In genomic region chr6:75747985-75748742, GRCh38 we compare ENCODE assay signal across 8 cellular contexts. TPM values are rescaled to one million over a fixed set of nuclear protein-coding genes. Genes with fewer than 3 reads are reported as not detected.
A peak's percentile ranks its signal among the peaks of the same experiment; 100 is the strongest.
DNase-seq lines count a peak whose midpoint lies in the region; TF ChIP-seq lines count a peak whose summit lies in the region.

No MANE protein-coding gene starts in this region.

- peak overlapping the region; percentile 94 for H2AFZ ChIP-seq in osteoblast (ENCODE audit: low read length)

- TF ChIP-seq POLR2A in Peyer's patch (IDR thresholded peaks at IDR 0.05) = no peak

- H4K20me1 ChIP-seq in osteoblast (ENCODE audit: insufficient read depth, low read length) = no peaks in the 10 kb centered on the region

- H3K4me1 ChIP-seq in Peyer's patch = peaks cover 0 to 20% (median 0%) of the 10 kb centered on the region in 4 donors
- no peaks in the 10 kb centered on the region for H3K4me1 ChIP-seq in esophagus (ENCODE audit: control insufficient read depth in 2 of 2, insufficient read depth in 2 of 2, low read length in 1 of 2)
- H3K4me1 ChIP-seq in osteoblast (ENCODE audit: insufficient read depth, low read length) = peaks cover 23% of the 10 kb centered on the region

- no peaks in the 10 kb centered on the region for H3K36me3 ChIP-seq in Peyer's patch
- no peaks in the 10 kb centered on the region for H3K36me3 ChIP-seq in esophagus (ENCODE audit: control insufficient read depth in 2 of 2, insufficient read depth in 2 of 2, low read length in 1 of 2)
- no peaks in the 10 kb centered on the region for H3K36me3 ChIP-seq in osteoblast (ENCODE audit: insufficient read depth, low read length)

- TF ChIP-seq CTCF in Peyer's patch (IDR thresholded peaks at IDR 0.05) (no peak), osteoblast (IDR thresholded peaks at IDR 0.05; ENCODE audit: extremely low read depth, low read depth, low read length) (no peak)

- H3K4me3 ChIP-seq in Peyer's patch (peak overlapping the region; percentile 68 to 93 (median 92)), esophagus (ENCODE audit: low read depth in 1 of 2, low read length in 2 of 2) (peak overlapping the region; percentile 72 to 100), osteoblast (ENCODE audit: insufficient read depth, low read length) (peak overlapping the region; percentile 96)

- H3K79me2 ChIP-seq in osteoblast (ENCODE audit: insufficient read depth, low read length) = peaks cover 36% of the 10 kb centered on the region

- H3K27ac ChIP-seq in Peyer's patch (peak overlapping the region; percentile 62 to 95 (median 88)), esophagus (ENCODE audit: low read depth in 2 of 2, low read length in 1 of 2) (peak overlapping the region; percentile 95), osteoblast (ENCODE audit: low read depth, low read length) (peak overlapping the region; percentile 67)

- peak overlapping the region; percentile 85 for H3K4me2 ChIP-seq in osteoblast (ENCODE audit: insufficient read depth, low read length)

- 10 to 11% methylated on average over 17 of the region's 17 CpGs for WGBS in esophagus, 2 donors

- H3K27me3 ChIP-seq in Peyer's patch (no peaks in the 10 kb centered on the region), esophagus (ENCODE audit: control insufficient read depth in 1 of 2, insufficient read depth in 2 of 2, low read length in 2 of 2) (peaks cover 0 to 2% of the 10 kb centered on the region in 2 donors), osteoblast (ENCODE audit: insufficient read depth, low read length) (peaks cover 3% of the 10 kb centered on the region)

- peak; percentile 3 for DNase-seq in activated T-cell treated with anti-CD3 and anti-CD28 coated beads for 48 hours (ENCODE audit: low read depth)
- DNase-seq in activated T-cell treated with anti-CD3 and anti-CD28 coated beads for 4 hours = no peak
- DNase-seq in Peyer's patch = peak in 1 of 3 donors; percentile 26
- DNase-seq in osteoblast (ENCODE audit: insufficient read length, low spot score, missing footprints) = no peak
- DNase-seq in NCI-H69 (lab: John Stamatoyannopoulos, UW) = no peak
- DNase-seq in NCI-H1694 treated with DMSO at 0.1 percent for 48 hours (lab: John Stamatoyannopoulos, UW) = no peak
- no peak for DNase-seq in anterior cingulate cortex (lab: John Stamatoyannopoulos, UW)

- H3K9me3 ChIP-seq in Peyer's patch (no peaks in the 10 kb centered on the region), esophagus (ENCODE audit: control insufficient read depth in 2 of 2, insufficient read depth in 1 of 2, low read depth in 1 of 2, low read length in 1 of 2) (no peaks in the 10 kb centered on the region), osteoblast (ENCODE audit: low read depth, low read length) (no peaks in the 10 kb centered on the region)

RNA-seq across cellular contexts. Expression of gene MYO6, which starts 0.9 kb away (rescaled TPM):
- total RNA-seq in Peyer's patch (10 to 100 TPM; 60.2 to 89.1 (median 76.2) TPM), osteoblast (15.2 and 16.8 TPM in 2 replicates)
- polyA plus RNA-seq in esophagus = 10 to 100 TPM; 26.8 to 53.1 TPM
